ENCODE assay signal across 1 cellular context in the genomic region with DNA sequence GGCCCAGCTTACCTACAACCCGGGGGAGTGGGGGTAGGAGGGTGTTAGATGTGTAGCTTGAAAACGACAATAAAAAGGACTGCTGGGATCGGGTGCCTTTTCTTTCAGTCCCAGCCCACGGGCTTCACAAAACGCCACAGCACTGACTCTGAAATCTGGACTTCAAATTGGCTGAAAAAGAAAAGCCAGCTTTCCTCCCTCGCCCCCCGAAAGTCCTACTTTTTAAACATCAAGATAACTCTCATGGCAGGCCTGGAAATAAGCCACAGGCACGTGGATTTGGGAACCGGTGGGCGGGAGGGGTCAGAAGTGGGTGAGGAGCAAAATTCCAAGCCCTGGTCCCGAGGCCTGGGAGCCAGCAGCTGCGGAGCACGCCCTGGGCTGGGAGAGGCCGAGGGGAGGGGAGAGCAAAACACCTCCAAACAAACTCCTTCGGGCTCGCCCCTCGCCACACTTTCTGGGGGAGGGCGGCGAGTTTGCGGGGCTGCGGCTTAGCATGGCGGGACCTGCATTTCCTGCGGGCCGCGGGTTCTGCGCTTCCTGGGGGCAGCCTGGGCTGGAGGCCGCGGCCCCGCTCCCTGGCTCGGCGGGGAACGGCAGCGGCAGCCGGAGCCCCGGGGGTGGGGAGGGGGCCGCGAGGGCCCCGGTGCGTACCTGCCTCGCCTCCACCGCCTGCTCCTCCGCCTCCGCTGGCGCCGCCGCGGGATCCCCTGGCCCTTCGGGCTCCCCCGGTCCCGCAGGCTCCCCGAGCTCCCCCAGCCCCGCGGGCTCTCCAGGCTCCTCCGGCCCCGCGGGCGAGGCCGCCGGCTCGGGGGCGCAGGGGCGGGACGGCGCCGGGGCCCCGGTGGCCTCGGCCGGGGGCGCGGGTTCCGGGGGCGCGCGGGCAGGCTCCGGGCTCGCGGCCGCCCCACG.
TF ChIP-seq lines count a peak whose summit lies in the region.

No MANE protein-coding gene starts in this region.

TF ChIP-seq in endothelial cell of umbilical vein, 7 proteins besides CTCF, POLR2A, EP300 and RAD21:
- TF ChIP-seq POLR2AphosphoS5 (IDR thresholded peaks at IDR 0.05; ENCODE audit: insufficient read depth, low read depth, low read length) = peak; percentile 16
